In the genomic region with DNA sequence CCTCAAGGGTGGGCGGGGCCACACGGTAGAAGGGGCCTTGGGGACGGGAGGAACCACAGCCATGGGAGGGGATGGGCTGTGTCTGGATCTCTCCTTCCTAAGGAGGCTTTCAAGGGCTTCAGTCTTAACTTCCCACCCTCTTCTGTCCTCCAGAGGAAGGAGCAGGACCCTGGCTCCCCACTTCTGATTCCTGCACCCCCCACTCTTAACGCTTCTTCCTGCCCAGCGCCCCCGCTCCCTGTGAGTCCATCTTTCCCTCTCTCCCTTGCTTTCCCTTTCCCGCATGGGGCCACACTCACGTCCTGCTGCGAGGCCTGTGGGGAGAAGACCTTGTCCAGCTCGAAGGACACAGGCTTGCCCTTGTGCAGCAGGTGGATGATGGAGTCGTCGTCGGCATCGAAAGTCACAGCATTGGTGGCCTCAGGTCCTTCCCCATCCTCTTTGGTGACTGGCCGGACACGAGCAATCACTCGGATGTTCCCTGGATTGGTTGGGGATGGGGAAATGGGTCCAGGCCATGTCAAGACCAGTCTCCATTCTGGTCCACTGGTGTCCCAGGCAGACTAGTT, we compare ENCODE assay signal across 22 cellular contexts. TPM values are rescaled to one million over a fixed set of nuclear protein-coding genes. Genes with fewer than 3 reads are reported as not detected.
"Had no signal": no experiment of that assay in that cellular context is flagged by ENCODE, and none has a peak within 500 bp of the region (broad histone marks: within the 10 kb centered on the region; RNA-seq: fewer than 3 reads in every experiment).

No MANE protein-coding gene starts in this region.

- H3K9ac ChIP-seq: neural progenitor cell had no signal

- H3K27me3 Mint-ChIP-seq: activated CD8-positive, alpha-beta memory T cell treated with anti-CD3 and anti-CD28 coated beads, Interleukin-2, amount 10 ng/mL, durations not matched to agents 7 days and 5 days; activated naive CD8-positive, alpha-beta T cell treated with anti-CD3 and anti-CD28 coated beads, Interleukin-2, amount 10 ng/mL, durations not matched to agents 7 days and 5 days; brain; naive B cell; stimulated activated naive CD8-positive, alpha-beta T cell treated with anti-CD3 and anti-CD28 coated beads, Interleukin-15, amount 100 ng/mL, for 72 hours had no signal

- H3K9me3 ChIP-seq: colonic mucosa, left ventricle myocardium inferior, mucosa of descending colon, ovary, suprapubic skin, transverse colon, uterus had no signal

- H3K4me3 ChIP-seq: colonic mucosa, left ventricle myocardium inferior, mucosa of descending colon, neural progenitor cell, ovary, smooth muscle cell, suprapubic skin, transverse colon, uterus had no signal

- H3K27ac ChIP-seq: colonic mucosa, left ventricle myocardium inferior, neural progenitor cell, ovary, suprapubic skin, transverse colon had no signal

- H3K4me1 ChIP-seq: colonic mucosa, transverse colon, uterus had no signal

- H3K4me2 ChIP-seq: neural progenitor cell, smooth muscle cell had no signal

- H3K36me3 Mint-ChIP-seq: activated CD8-positive, alpha-beta memory T cell treated with anti-CD3 and anti-CD28 coated beads, Interleukin-2, amount 10 ng/mL, durations not matched to agents 7 days and 5 days; activated naive CD8-positive, alpha-beta T cell treated with anti-CD3 and anti-CD28 coated beads, Interleukin-2, amount 10 ng/mL, durations not matched to agents 7 days and 5 days; memory B cell; naive B cell had no signal

- H3K27me3 ChIP-seq: colonic mucosa, neural progenitor cell, ovary, suprapubic skin, transverse colon, uterus had no signal

- H3K9me3 Mint-ChIP-seq: activated naive CD8-positive, alpha-beta T cell treated with anti-CD3 and anti-CD28 coated beads, Interleukin-2, amount 10 ng/mL, durations not matched to agents 7 days and 5 days; brain; memory B cell; naive B cell; neural progenitor cell; stimulated activated naive CD8-positive, alpha-beta T cell treated with anti-CD3 and anti-CD28 coated beads, Interleukin-15, amount 100 ng/mL, for 72 hours had no signal

- DNase-seq: activated CD4-positive, alpha-beta T cell treated with anti-CD3 and anti-CD28 coated beads for 1 hour; activated naive CD4-positive, alpha-beta T cell treated with Interleukin-2 at 50 U/mL for 16 hours; activated naive CD8-positive, alpha-beta T cell treated with anti-CD3 and anti-CD28 coated beads, Interleukin-2, amount 10 ng/mL, durations not matched to agents 7 days and 5 days; central memory CD4-positive, alpha-beta T cell; colonic mucosa; foreskin melanocyte; head of caudate nucleus; left ventricle myocardium inferior; naive B cell; ovary; stimulated activated CD4-positive, alpha-beta T cell treated with anti-CD3 and anti-CD28 coated beads, Interleukin-4, amount 100 ng/mL, for 1 hour; stimulated activated naive CD8-positive, alpha-beta T cell treated with anti-CD3 and anti-CD28 coated beads, Interleukin-15, amount 100 ng/mL, for 72 hours; transverse colon; uterus had no signal

- H3K36me3 ChIP-seq: colonic mucosa, neural progenitor cell, ovary, transverse colon, uterus had no signal

- H3K27ac Mint-ChIP-seq: activated CD8-positive, alpha-beta memory T cell treated with anti-CD3 and anti-CD28 coated beads, Interleukin-2, amount 10 ng/mL, durations not matched to agents 7 days and 5 days; activated naive CD8-positive, alpha-beta T cell treated with anti-CD3 and anti-CD28 coated beads, Interleukin-2, amount 10 ng/mL, durations not matched to agents 7 days and 5 days; memory B cell had no signal

- H2AFZ ChIP-seq: neural progenitor cell had no signal

- H3K4me1 Mint-ChIP-seq: activated naive CD8-positive, alpha-beta T cell treated with anti-CD3 and anti-CD28 coated beads, Interleukin-2, amount 10 ng/mL, durations not matched to agents 7 days and 5 days; memory B cell; naive B cell had no signal

- H3K4me3 Mint-ChIP-seq: activated CD8-positive, alpha-beta memory T cell treated with anti-CD3 and anti-CD28 coated beads, Interleukin-2, amount 10 ng/mL, durations not matched to agents 7 days and 5 days; activated naive CD8-positive, alpha-beta T cell treated with anti-CD3 and anti-CD28 coated beads, Interleukin-2, amount 10 ng/mL, durations not matched to agents 7 days and 5 days; brain; memory B cell; neural progenitor cell; stimulated activated naive CD8-positive, alpha-beta T cell treated with anti-CD3 and anti-CD28 coated beads, Interleukin-15, amount 100 ng/mL, for 72 hours had no signal

RNA-seq across cellular contexts. Expression of a gene that starts 37.0 kb away (rescaled TPM):
- total RNA-seq: T-helper 1 cell treated with Interleukin-12 subunit alpha and Interleukin-12 subunit beta and Interleukin-4 antibody, amounts not matched to agents 30 ng/mL and 1 ng/mL, for 36 hours had no signal
